In genomic region chr4:22471419-22471818, GRCh38 we compare ENCODE assay signal across 1 cellular context.
TF ChIP-seq lines count a peak whose summit lies in the region.

No MANE protein-coding gene starts in this region.

TF ChIP-seq in HepG2, 621 proteins besides CTCF, POLR2A, EP300 and RAD21 (continues in another document):
- no peak for TF ChIP-seq ESRRA (CRISPR knock-in tag; IDR thresholded peaks at IDR 0.05; ENCODE audit: low read depth)
- no peak for TF ChIP-seq ZNF674 (CRISPR knock-in tag; IDR thresholded peaks at IDR 0.05; ENCODE audit: low read depth)
- TF ChIP-seq NCOR1 (IDR thresholded peaks at IDR 0.05; ENCODE audit: borderline replicate concordance, low read length) = 0 out of 2 replicates have a peak, but pooled peaks have one; percentile 27
- 0 out of 2 replicates have a peak, but pooled peaks have one; percentile 31 for TF ChIP-seq RCOR2 (CRISPR knock-in tag; IDR thresholded peaks at IDR 0.05)
- TF ChIP-seq ZZZ3 (CRISPR knock-in tag; IDR thresholded peaks at IDR 0.05; ENCODE audit: borderline replicate concordance) = no peak
- TF ChIP-seq TCF7 (IDR thresholded peaks at IDR 0.05; ENCODE audit: low read depth) = peak; percentile 34; the same call in 1 of the 2 replicates
- peak; percentile 57 for TF ChIP-seq HNF4G (IDR thresholded peaks at IDR 0.05; ENCODE audit: borderline replicate concordance, low read depth, low read length)
- 0 out of 2 replicates have a peak, but pooled peaks have one; percentile 35 for TF ChIP-seq HNF4G (CRISPR knock-in tag; IDR thresholded peaks at IDR 0.05; ENCODE audit: borderline replicate concordance, low read depth)
- TF ChIP-seq HOMEZ (CRISPR knock-in tag; IDR thresholded peaks at IDR 0.05; ENCODE audit: low read depth) = peak; percentile 49; the same call in 1 of the 2 replicates
- TF ChIP-seq HMGXB4 (CRISPR knock-in tag; IDR thresholded peaks at IDR 0.05; ENCODE audit: borderline replicate concordance in 1 of 2, low read depth in 1 of 2) = no peak
- peak; percentile 18; the same call in 1 of the 2 replicates for TF ChIP-seq ZBTB7B (CRISPR knock-in tag; IDR thresholded peaks at IDR 0.05)
- no peak for TF ChIP-seq ATF7-NPFF (CRISPR knock-in tag; IDR thresholded peaks at IDR 0.05; ENCODE audit: low read depth)
- no peak for TF ChIP-seq TBL1XR1 (IDR thresholded peaks at IDR 0.05; ENCODE audit: borderline replicate concordance, low read length, partially characterized antibody)
- TF ChIP-seq EEA1 (CRISPR knock-in tag; IDR thresholded peaks at IDR 0.05; ENCODE audit: borderline replicate concordance) = no peak
- peak; percentile 54; the same call in 1 of the 2 replicates for TF ChIP-seq ZNF7 (CRISPR knock-in tag; IDR thresholded peaks at IDR 0.05)
- TF ChIP-seq TERF1 (CRISPR knock-in tag; IDR thresholded peaks at IDR 0.05) = no peak
- TF ChIP-seq MAFG (CRISPR knock-in tag; IDR thresholded peaks at IDR 0.05) = no peak
- TF ChIP-seq BCL6 (CRISPR knock-in tag; IDR thresholded peaks at IDR 0.05) = 0 out of 2 replicates have a peak, but pooled peaks have one; percentile 24
- no peak for TF ChIP-seq TEAD2 (CRISPR knock-in tag; IDR thresholded peaks at IDR 0.05)
- no peak for TF ChIP-seq PCBP1 (IDR thresholded peaks at IDR 0.05; ENCODE audit: borderline replicate concordance, low read depth, low read length)
- no peak for TF ChIP-seq NR0B2 (CRISPR knock-in tag; IDR thresholded peaks at IDR 0.05)
- TF ChIP-seq CENPT (CRISPR knock-in tag; IDR thresholded peaks at IDR 0.05; ENCODE audit: low read depth) = no peak
- TF ChIP-seq ZNF33A (CRISPR knock-in tag; IDR thresholded peaks at IDR 0.05; ENCODE audit: borderline replicate concordance) = no peak
- TF ChIP-seq BCLAF1 (IDR thresholded peaks at IDR 0.05) = no peak
- no peak for TF ChIP-seq HOXD1 (CRISPR knock-in tag; IDR thresholded peaks at IDR 0.05)
- TF ChIP-seq ZNF383 (CRISPR knock-in tag; IDR thresholded peaks at IDR 0.05; ENCODE audit: borderline replicate concordance) = no peak
- TF ChIP-seq KDM3A (CRISPR knock-in tag; IDR thresholded peaks at IDR 0.05; ENCODE audit: low read depth) = no peak
- TF ChIP-seq MTA1 (CRISPR knock-in tag; IDR thresholded peaks at IDR 0.05; ENCODE audit: borderline replicate concordance) = no peak
- no peak for TF ChIP-seq CEBPG (CRISPR knock-in tag; IDR thresholded peaks at IDR 0.05)
- no peak for TF ChIP-seq GMEB2 (CRISPR knock-in tag; IDR thresholded peaks at IDR 0.05; ENCODE audit: low read depth)
- TF ChIP-seq PCBP2 (optimal IDR thresholded peaks at IDR 0.05; ENCODE audit: low read depth, low read length, poor library complexity, severe bottlenecking) = no peak
- 0 out of 2 replicates have a peak, but pooled peaks have one; percentile 21 for TF ChIP-seq HDAC2 (CRISPR knock-in tag; IDR thresholded peaks at IDR 0.05)
- no peak for TF ChIP-seq FOXA1 (IDR thresholded peaks at IDR 0.05)
- TF ChIP-seq FOXA1 (CRISPR knock-in tag; IDR thresholded peaks at IDR 0.05) = peak; percentile 46; the same call in 1 of the 2 replicates
- peak; percentile 53; the same call in 1 of the 2 replicates for TF ChIP-seq TBX2 (CRISPR knock-in tag; IDR thresholded peaks at IDR 0.05; ENCODE audit: borderline replicate concordance)
- TF ChIP-seq SOX6 (IDR thresholded peaks at IDR 0.05) = no peak
- peak; percentile 53; the same call in 1 of the 2 replicates for TF ChIP-seq SOX6 (CRISPR knock-in tag; IDR thresholded peaks at IDR 0.05)
- TF ChIP-seq PHF20 (CRISPR knock-in tag; IDR thresholded peaks at IDR 0.05) = no peak
- TF ChIP-seq HNRNPH1 (optimal IDR thresholded peaks at IDR 0.05; ENCODE audit: low read depth, low read length) = no peak
- no peak for TF ChIP-seq ETV5 (CRISPR knock-in tag; IDR thresholded peaks at IDR 0.05; ENCODE audit: borderline replicate concordance)
- TF ChIP-seq HOXA3 (CRISPR knock-in tag; IDR thresholded peaks at IDR 0.05) = 0 out of 2 replicates have a peak, but pooled peaks have one; percentile 32
- TF ChIP-seq NFKB2 (CRISPR knock-in tag; IDR thresholded peaks at IDR 0.05; ENCODE audit: borderline replicate concordance) = no peak
- TF ChIP-seq ZNF781 (CRISPR knock-in tag; IDR thresholded peaks at IDR 0.05; ENCODE audit: borderline replicate concordance, not compliant biosample characterization) = no peak
- no peak for TF ChIP-seq ZNF598 (CRISPR knock-in tag; IDR thresholded peaks at IDR 0.05; ENCODE audit: borderline replicate concordance)
- no peak for TF ChIP-seq ZNF883 (CRISPR knock-in tag; IDR thresholded peaks at IDR 0.05; ENCODE audit: not compliant biosample characterization)
- TF ChIP-seq SKIL (CRISPR knock-in tag; IDR thresholded peaks at IDR 0.05; ENCODE audit: borderline replicate concordance) = no peak
- no peak for TF ChIP-seq ZNF180 (CRISPR knock-in tag; IDR thresholded peaks at IDR 0.05; ENCODE audit: borderline replicate concordance, low read depth)
- TF ChIP-seq ZBTB33 (CRISPR knock-in tag; IDR thresholded peaks at IDR 0.05) = peak; percentile 48; the same call in 1 of the 2 replicates
- TF ChIP-seq POGZ (CRISPR knock-in tag; IDR thresholded peaks at IDR 0.05) = peak; percentile 70
- no peak for TF ChIP-seq GLI4 (CRISPR knock-in tag; IDR thresholded peaks at IDR 0.05; ENCODE audit: borderline replicate concordance)
- TF ChIP-seq JUNB (CRISPR knock-in tag; IDR thresholded peaks at IDR 0.05; ENCODE audit: borderline replicate concordance) = no peak
- TF ChIP-seq ISL2 (CRISPR knock-in tag; IDR thresholded peaks at IDR 0.05) = peak; percentile 33; the same call in 1 of the 2 replicates
- no peak for TF ChIP-seq FOXK2 (IDR thresholded peaks at IDR 0.05)
- TF ChIP-seq ZMYM3 (CRISPR knock-in tag; IDR thresholded peaks at IDR 0.05) = 0 out of 2 replicates have a peak, but pooled peaks have one; percentile 30
- TF ChIP-seq ARID2 (CRISPR knock-in tag; IDR thresholded peaks at IDR 0.05; ENCODE audit: borderline replicate concordance) = no peak
- no peak for TF ChIP-seq RFX1 (IDR thresholded peaks at IDR 0.05)
- no peak for TF ChIP-seq THAP8 (CRISPR knock-in tag; IDR thresholded peaks at IDR 0.05; ENCODE audit: borderline replicate concordance)
- peak; percentile 84 for TF ChIP-seq ZMYM4 (CRISPR knock-in tag; IDR thresholded peaks at IDR 0.05)
